Comparison of ENCODE assay signal across 1 cellular context in the genomic region with DNA sequence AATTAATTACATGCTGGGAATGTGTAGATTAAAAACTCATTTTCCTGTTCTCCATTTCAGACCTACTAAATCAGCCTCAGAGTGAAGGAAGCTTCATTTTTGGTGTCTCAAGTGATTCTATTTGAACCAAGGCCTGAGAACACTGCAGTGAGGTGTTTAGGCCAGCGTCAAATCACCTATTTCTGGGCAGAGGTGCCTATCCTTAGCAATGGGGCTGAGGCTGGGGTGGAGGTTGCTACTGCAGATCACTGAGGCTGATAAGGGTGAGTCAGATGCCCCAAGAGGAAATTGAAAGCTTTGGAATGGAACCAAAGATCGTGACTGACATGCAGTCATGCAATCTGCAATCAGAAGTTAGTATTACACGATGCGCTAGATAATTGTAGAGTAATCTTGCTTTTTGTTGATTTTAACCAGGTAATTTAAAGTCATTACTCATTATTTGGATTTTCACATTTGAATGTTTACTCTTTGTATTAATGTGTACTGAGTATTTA.
A peak's percentile ranks its signal among the peaks of the same experiment; 100 is the strongest.
TF ChIP-seq lines count a peak whose summit lies in the region.

No MANE protein-coding gene starts in this region.

TF ChIP-seq in SK-N-SH, 30 proteins besides CTCF, POLR2A, EP300 and RAD21 (continued from another document):
- TF ChIP-seq ELF1 (IDR thresholded peaks at IDR 0.05) (no peak; the same call in 1 of the 2 replicates), TEAD4 (IDR thresholded peaks at IDR 0.05; ENCODE audit: borderline replicate concordance, insufficient read depth) (peak; percentile 24; the same call in 1 of the 2 replicates), TAF1 (IDR thresholded peaks at IDR 0.05; ENCODE audit: borderline replicate concordance, low read depth, low read length) (no peak), SMC3 (IDR thresholded peaks at IDR 0.05; ENCODE audit: low read depth, low read length) (no peak), TCF12 (IDR thresholded peaks at IDR 0.05) (peak; percentile 76), EZH2phosphoT487 (IDR thresholded peaks at IDR 0.05; ENCODE audit: borderline replicate concordance, low read depth) (no peak), SIN3A (IDR thresholded peaks at IDR 0.05; ENCODE audit: borderline replicate concordance, low read depth, low read length) (no peak), RFX5 (IDR thresholded peaks at IDR 0.05; ENCODE audit: low read length) (no peak), FOXM1 (IDR thresholded peaks at IDR 0.05; ENCODE audit: low read depth) (peak; percentile 57), MXI1 (IDR thresholded peaks at IDR 0.05; ENCODE audit: low read depth, low read length) (no peak), GATA2 (CRISPR knock-in tag; IDR thresholded peaks at IDR 0.05) (peak; percentile 37; the same call in 1 of the 2 replicates), RXRA (IDR thresholded peaks at IDR 0.05; ENCODE audit: borderline replicate concordance, low read depth) (peak; percentile 60; the same call in 1 of the 2 replicates)
- TF ChIP-seq, protein P1, sequence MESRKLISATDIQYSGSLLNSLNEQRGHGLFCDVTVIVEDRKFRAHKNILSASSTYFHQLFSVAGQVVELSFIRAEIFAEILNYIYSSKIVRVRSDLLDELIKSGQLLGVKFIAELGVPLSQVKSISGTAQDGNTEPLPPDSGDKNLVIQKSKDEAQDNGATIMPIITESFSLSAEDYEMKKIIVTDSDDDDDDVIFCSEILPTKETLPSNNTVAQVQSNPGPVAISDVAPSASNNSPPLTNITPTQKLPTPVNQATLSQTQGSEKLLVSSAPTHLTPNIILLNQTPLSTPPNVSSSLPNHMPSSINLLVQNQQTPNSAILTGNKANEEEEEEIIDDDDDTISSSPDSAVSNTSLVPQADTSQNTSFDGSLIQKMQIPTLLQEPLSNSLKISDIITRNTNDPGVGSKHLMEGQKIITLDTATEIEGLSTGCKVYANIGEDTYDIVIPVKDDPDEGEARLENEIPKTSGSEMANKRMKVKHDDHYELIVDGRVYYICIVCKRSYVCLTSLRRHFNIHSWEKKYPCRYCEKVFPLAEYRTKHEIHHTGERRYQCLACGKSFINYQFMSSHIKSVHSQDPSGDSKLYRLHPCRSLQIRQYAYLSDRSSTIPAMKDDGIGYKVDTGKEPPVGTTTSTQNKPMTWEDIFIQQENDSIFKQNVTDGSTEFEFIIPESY (IDR thresholded peaks at IDR 0.05; ENCODE audit: borderline replicate concordance, low read depth), result peak; percentile 43; the same call in 1 of the 2 replicates
- TF ChIP-seq, protein P2, sequence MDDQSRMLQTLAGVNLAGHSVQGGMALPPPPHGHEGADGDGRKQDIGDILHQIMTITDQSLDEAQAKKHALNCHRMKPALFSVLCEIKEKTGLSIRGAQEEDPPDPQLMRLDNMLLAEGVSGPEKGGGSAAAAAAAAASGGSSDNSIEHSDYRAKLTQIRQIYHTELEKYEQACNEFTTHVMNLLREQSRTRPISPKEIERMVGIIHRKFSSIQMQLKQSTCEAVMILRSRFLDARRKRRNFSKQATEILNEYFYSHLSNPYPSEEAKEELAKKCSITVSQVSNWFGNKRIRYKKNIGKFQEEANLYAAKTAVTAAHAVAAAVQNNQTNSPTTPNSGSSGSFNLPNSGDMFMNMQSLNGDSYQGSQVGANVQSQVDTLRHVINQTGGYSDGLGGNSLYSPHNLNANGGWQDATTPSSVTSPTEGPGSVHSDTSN (IDR thresholded peaks at IDR 0.05), result peak; percentile 95
- TF ChIP-seq, protein P3, sequence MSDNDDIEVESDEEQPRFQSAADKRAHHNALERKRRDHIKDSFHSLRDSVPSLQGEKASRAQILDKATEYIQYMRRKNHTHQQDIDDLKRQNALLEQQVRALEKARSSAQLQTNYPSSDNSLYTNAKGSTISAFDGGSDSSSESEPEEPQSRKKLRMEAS (IDR thresholded peaks at IDR 0.05; ENCODE audit: low read depth), result 0 out of 2 replicates have a peak, but pooled peaks have one; percentile 33
- TF ChIP-seq, protein P4, sequence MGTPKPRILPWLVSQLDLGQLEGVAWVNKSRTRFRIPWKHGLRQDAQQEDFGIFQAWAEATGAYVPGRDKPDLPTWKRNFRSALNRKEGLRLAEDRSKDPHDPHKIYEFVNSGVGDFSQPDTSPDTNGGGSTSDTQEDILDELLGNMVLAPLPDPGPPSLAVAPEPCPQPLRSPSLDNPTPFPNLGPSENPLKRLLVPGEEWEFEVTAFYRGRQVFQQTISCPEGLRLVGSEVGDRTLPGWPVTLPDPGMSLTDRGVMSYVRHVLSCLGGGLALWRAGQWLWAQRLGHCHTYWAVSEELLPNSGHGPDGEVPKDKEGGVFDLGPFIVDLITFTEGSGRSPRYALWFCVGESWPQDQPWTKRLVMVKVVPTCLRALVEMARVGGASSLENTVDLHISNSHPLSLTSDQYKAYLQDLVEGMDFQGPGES (IDR thresholded peaks at IDR 0.05; ENCODE audit: low read depth, low read length), result no peak
TF ChIP-seq in SK-N-SH: peak in this region for 14.
